28 cellular contexts compared by ENCODE assay signal in the genomic region with DNA sequence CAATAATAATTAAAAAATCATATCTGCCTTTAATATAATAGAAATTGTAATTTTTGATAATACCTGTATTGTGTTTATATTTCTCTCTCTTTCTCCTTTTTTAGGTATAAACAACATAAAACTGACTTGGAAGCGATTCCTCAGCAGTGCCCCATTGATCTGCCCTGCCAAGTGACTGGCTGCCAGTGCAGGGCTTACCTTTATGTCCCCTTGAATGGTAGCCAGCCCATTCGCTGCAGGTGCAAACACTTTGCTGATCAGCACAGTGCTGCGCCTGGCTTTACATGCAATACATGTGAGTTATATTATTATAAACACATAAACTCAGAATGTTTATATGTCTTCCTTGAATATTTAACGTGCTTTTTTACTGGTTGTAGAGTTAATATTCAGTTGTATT.
"Had no signal": no experiment of that assay in that cellular context is flagged by ENCODE, and none has a peak within 500 bp of the region (broad histone marks: within the 10 kb centered on the region; RNA-seq: fewer than 3 reads in every experiment).

No MANE protein-coding gene starts in this region.

- H3K4me3 ChIP-seq: suprapubic skin, testis, thoracic aorta, thyroid gland, tibial artery, tibial nerve, transverse colon, upper lobe of left lung, upper lobe of right lung, uterus, vagina had no signal

- H3K4me1 Mint-ChIP-seq: stimulated activated effector memory CD8-positive, alpha-beta T cell treated with anti-CD3 and anti-CD28 coated beads, Interleukin-12 subunit alpha, Interleukin-12 subunit beta, amount 100 ng/mL, for 72 hours; stimulated activated memory B cell treated with anti-CD40 and anti-IgM and Interleukin-4, amounts not matched to agents 10 μg/mL and 1 μg/mL and 100 μg/mL, for 72 hours had no signal

- ATAC-seq: stimulated activated effector memory CD8-positive, alpha-beta T cell treated with anti-CD3 and anti-CD28 coated beads, Interleukin-12 subunit alpha, Interleukin-12 subunit beta, amount 100 ng/mL, for 72 hours; stimulated activated memory B cell treated with anti-CD40 and anti-IgM and Interleukin-4, amounts not matched to agents 10 μg/mL and 1 μg/mL and 100 μg/mL, for 72 hours; stimulated activated naive B cell treated with anti-CD40 and anti-IgM and Interleukin-4, amounts not matched to agents 10 μg/mL and 1 μg/mL and 100 μg/mL, for 72 hours; stimulated activated naive CD8-positive, alpha-beta T cell treated with anti-CD3 and anti-CD28 coated beads, Interleukin-15, Interleukin-2, amounts not matched to agents 100 U/mL and 50 U/mL, for 24 hours; upper lobe of right lung had no signal

- FAIRE-seq: urothelium cell line had no signal

- H3K36me3 ChIP-seq: thoracic aorta, uterus had no signal

- DNase-seq: stimulated activated CD4-positive, alpha-beta T cell treated with anti-CD3 and anti-CD28 coated beads, Interleukin-2, amount 100 ng/mL, for 24 hours; stimulated activated CD4-positive, alpha-beta T cell treated with anti-CD3 and anti-CD28 coated beads, Interleukin-2, amount 100 ng/mL, for 48 hours; stimulated activated CD4-positive, alpha-beta T cell treated with anti-CD3 and anti-CD28 coated beads, Interleukin-4, amount 100 ng/mL, for 1 hour; stimulated activated CD4-positive, alpha-beta T cell treated with anti-CD3 and anti-CD28 coated beads, Interleukin-4, amount 100 ng/mL, for 24 hours; stimulated activated CD4-positive, alpha-beta T cell treated with anti-CD3 and anti-CD28 coated beads, Interleukin-4, amount 100 ng/mL, for 4 hours; stimulated activated CD8-positive, alpha-beta memory T cell treated with anti-CD3 and anti-CD28 coated beads, Interleukin-4, amount 100 ng/mL, for 48 hours; stimulated activated naive B cell treated with anti-CD40 and anti-IgM and Interleukin-4, amounts not matched to agents 10 μg/mL and 1 μg/mL and 100 μg/mL, for 72 hours; stimulated activated naive CD4-positive, alpha-beta T cell; stimulated activated naive CD4-positive, alpha-beta T cell treated with Interleukin-2 at 50 U/mL for 16 hours; stimulated activated naive CD8-positive, alpha-beta T cell treated with anti-CD3 and anti-CD28 coated beads, Interleukin-15, Interleukin-2, amounts not matched to agents 100 U/mL and 50 U/mL, for 24 hours; substantia nigra; testis; thyroid gland; tibial artery; transverse colon; trophoblast cell; upper lobe of left lung; upper lobe of right lung; uterus had no signal

- H3K27me3 Mint-ChIP-seq: stimulated activated memory B cell treated with anti-CD40 and anti-IgM and Interleukin-4, amounts not matched to agents 10 μg/mL and 1 μg/mL and 100 μg/mL, for 72 hours; stimulated activated naive B cell treated with anti-CD40 and anti-IgM and Interleukin-4, amounts not matched to agents 10 μg/mL and 1 μg/mL and 100 μg/mL, for 72 hours; stimulated activated naive CD8-positive, alpha-beta T cell treated with anti-CD3 and anti-CD28 coated beads, Interleukin-15, Interleukin-2, amounts not matched to agents 100 ng/mL and 50 ng/mL, for 24 hours; type B pancreatic cell had no signal

- H3K9me3 Mint-ChIP-seq: stimulated activated effector memory CD8-positive, alpha-beta T cell treated with anti-CD3 and anti-CD28 coated beads, Interleukin-12 subunit alpha, Interleukin-12 subunit beta, amount 100 ng/mL, for 72 hours; stimulated activated memory B cell treated with anti-CD40 and anti-IgM and Interleukin-4, amounts not matched to agents 10 μg/mL and 1 μg/mL and 100 μg/mL, for 72 hours; stimulated activated naive CD8-positive, alpha-beta T cell treated with anti-CD3 and anti-CD28 coated beads, Interleukin-15, Interleukin-2, amounts not matched to agents 100 ng/mL and 50 ng/mL, for 24 hours; type B pancreatic cell had no signal

- H3K27me3 ChIP-seq: suprapubic skin, testis, thyroid gland, tibial artery, tibial nerve, transverse colon, upper lobe of left lung, upper lobe of right lung, uterus, vagina had no signal

- H3K4me3 Mint-ChIP-seq: stimulated activated effector memory CD8-positive, alpha-beta T cell treated with anti-CD3 and anti-CD28 coated beads, Interleukin-12 subunit alpha, Interleukin-12 subunit beta, amount 100 ng/mL, for 72 hours; stimulated activated memory B cell treated with anti-CD40 and anti-IgM and Interleukin-4, amounts not matched to agents 10 μg/mL and 1 μg/mL and 100 μg/mL, for 72 hours; stimulated activated naive B cell treated with anti-CD40 and anti-IgM and Interleukin-4, amounts not matched to agents 10 μg/mL and 1 μg/mL and 100 μg/mL, for 72 hours; stimulated activated naive CD8-positive, alpha-beta T cell treated with anti-CD3 and anti-CD28 coated beads, Interleukin-15, Interleukin-2, amounts not matched to agents 100 ng/mL and 50 ng/mL, for 24 hours; type B pancreatic cell had no signal

- H3K9me3 ChIP-seq: suprapubic skin, testis, thoracic aorta, thyroid gland, tibial artery, tibial nerve, transverse colon, upper lobe of left lung, upper lobe of right lung, uterus, vagina had no signal

- H3K27ac ChIP-seq: suprapubic skin, testis, thoracic aorta, thyroid gland, tibial artery, tibial nerve, transverse colon, upper lobe of left lung, upper lobe of right lung, uterus, vagina had no signal

- H3K27ac Mint-ChIP-seq: stimulated activated effector memory CD8-positive, alpha-beta T cell treated with anti-CD3 and anti-CD28 coated beads, Interleukin-12 subunit alpha, Interleukin-12 subunit beta, amount 100 ng/mL, for 72 hours; stimulated activated memory B cell treated with anti-CD40 and anti-IgM and Interleukin-4, amounts not matched to agents 10 μg/mL and 1 μg/mL and 100 μg/mL, for 72 hours; stimulated activated naive B cell treated with anti-CD40 and anti-IgM and Interleukin-4, amounts not matched to agents 10 μg/mL and 1 μg/mL and 100 μg/mL, for 72 hours; stimulated activated naive CD8-positive, alpha-beta T cell treated with anti-CD3 and anti-CD28 coated beads, Interleukin-15, Interleukin-2, amounts not matched to agents 100 ng/mL and 50 ng/mL, for 24 hours; type B pancreatic cell had no signal

- H3K4me1 ChIP-seq: testis, thyroid gland, tibial artery, upper lobe of left lung, upper lobe of right lung, uterus, vagina had no signal
